ENCODE assay signal across 19 cellular contexts in the genomic region with DNA sequence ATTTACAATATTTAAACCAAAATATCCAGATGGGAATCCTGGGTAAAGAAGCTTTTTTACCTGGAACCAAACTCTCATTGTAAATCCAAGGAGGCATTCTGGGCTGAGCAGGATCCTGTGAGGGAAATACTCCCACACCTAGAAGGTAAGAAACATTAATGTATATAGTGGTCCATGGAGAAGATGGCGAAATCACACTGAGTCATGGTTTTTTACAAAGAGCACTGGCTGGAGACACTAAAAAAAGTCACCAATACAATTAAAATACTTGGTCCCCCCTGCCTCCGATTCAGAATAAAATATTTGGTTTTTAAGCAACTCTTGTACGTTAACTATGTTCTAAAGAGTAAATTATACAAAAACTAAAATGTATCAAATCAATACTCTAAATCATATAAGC.
"Had no signal": no experiment of that assay in that cellular context is flagged by ENCODE, and none has a peak within 500 bp of the region (broad histone marks: within the 10 kb centered on the region; RNA-seq: fewer than 3 reads in every experiment).

No MANE protein-coding gene starts in this region.

- H3K4me2 ChIP-seq: hepatocyte had no signal

- H2AFZ ChIP-seq: hepatocyte had no signal

- H3K36me3 ChIP-seq: ovary had no signal

- H3K4me3 ChIP-seq: cardiac muscle cell, hepatocyte, left ventricle myocardium inferior, ovary, prostate gland, thoracic aorta, upper lobe of left lung had no signal

- DNase-seq: activated CD4-positive, alpha-beta memory T cell treated with anti-CD3 and anti-CD28 coated beads, Interleukin-2, amount 10 ng/mL, durations not matched to agents 7 days and 5 days; activated CD4-positive, alpha-beta T cell treated with anti-CD3 and anti-CD28 coated beads, Interleukin-2, amount 10 ng/mL, durations not matched to agents 24 days and 14 days; activated gamma-delta T cell; amniotic stem cell; glutamatergic neuron; left ventricle myocardium inferior; midbrain; natural killer cell; ovary; stimulated activated CD4-positive, alpha-beta T cell treated with anti-CD3 and anti-CD28 coated beads, Interleukin-4, amount 100 ng/mL, for 24 hours; stimulated activated naive CD4-positive, alpha-beta T cell treated with Interleukin-2 at 50 U/mL for 16 hours; upper lobe of left lung had no signal

- H3K9me3 ChIP-seq: ovary, prostate gland, thoracic aorta had no signal

- H3K4me1 ChIP-seq: left ventricle myocardium inferior, prostate gland, upper lobe of left lung had no signal

- FAIRE-seq: frontal cortex had no signal

- H3K27me3 ChIP-seq: cardiac muscle cell, hepatocyte, ovary, upper lobe of left lung had no signal

- ATAC-seq: activated CD4-positive, CD25-positive, alpha-beta regulatory T cell treated with anti-CD3 and anti-CD28 coated beads, Interleukin-2, amount 50 U/mL, for 24 hours; natural killer cell had no signal

- H3K27ac ChIP-seq: cardiac muscle cell, hepatocyte, left ventricle myocardium inferior, ovary, prostate gland, thoracic aorta, upper lobe of left lung, VCaP had no signal
